Comparison of ENCODE assay signal across 17 cellular contexts in the genomic region with DNA sequence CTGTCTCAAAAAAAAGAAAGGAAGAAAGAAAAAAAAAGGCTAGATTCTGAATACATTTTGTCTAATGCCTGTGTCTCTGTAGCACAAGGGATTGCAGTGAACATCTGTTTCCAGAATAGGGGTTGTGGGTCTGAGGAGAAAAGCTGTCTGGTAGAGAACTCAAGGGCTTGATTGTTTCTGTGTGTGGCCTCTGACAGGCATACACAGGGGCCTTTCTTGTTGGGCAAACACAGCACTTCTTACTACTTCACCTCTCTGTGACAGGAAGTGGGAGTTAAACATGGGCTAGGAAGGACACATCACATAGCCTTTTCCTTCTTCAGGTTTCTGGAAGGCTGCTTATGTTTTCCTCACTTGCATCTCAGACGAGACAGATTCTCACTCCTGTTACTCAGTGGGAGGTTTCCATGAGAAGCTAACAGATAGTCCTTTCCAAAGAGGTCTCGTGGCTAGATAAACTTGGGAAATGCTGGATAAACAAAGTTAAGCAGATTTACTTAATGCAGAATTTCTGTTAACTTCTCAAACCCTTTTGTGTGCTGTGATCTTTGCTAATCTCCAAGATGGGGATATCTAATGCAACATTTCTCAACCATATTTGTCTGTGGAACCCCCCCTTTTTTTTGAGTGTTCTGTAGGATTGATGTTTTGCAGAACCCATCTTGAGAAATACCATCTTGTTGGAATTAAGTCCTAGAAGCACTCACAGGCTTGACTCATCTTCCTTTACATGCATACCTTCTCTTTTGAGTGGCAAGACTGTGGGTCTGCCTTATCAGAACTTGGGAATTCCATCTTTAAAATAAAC. TPM values are rescaled to one million over a fixed set of nuclear protein-coding genes. Genes with fewer than 3 reads are reported as not detected.
DNase-seq lines count a peak whose midpoint lies in the region; ATAC-seq and TF ChIP-seq lines count a peak whose summit lies in the region.
"Had no signal": no experiment of that assay in that cellular context is flagged by ENCODE, and none has a peak within 500 bp of the region (broad histone marks: within the 10 kb centered on the region; RNA-seq: fewer than 3 reads in every experiment).

No MANE protein-coding gene starts in this region.

- no peak overlapping the region for H3K27ac ChIP-seq in GM23338 (ENCODE audit: low read depth)
- H3K27ac ChIP-seq: colonic mucosa, gastroesophageal sphincter, PC-9 had no signal

- H3K4me1 ChIP-seq in adipocyte (ENCODE audit: control insufficient read depth, insufficient read depth, low read length), result peaks cover 3% of the 10 kb centered on the region
- no peaks in the 10 kb centered on the region for H3K4me1 ChIP-seq in GM23338 (ENCODE audit: insufficient read depth)
- H3K4me1 ChIP-seq: colonic mucosa had no signal

- no peak overlapping the region for H3K4me2 ChIP-seq in GM23338
- H3K4me2 ChIP-seq: PC-9 had no signal

- H3K79me2 ChIP-seq in GM23338 (replicated peaks; ENCODE audit: insufficient read depth), result no peaks in the 10 kb centered on the region

- H3K4me1 Mint-ChIP-seq in HFFc6 (ENCODE audit: low read depth) (peaks cover 62% of the 10 kb centered on the region), GM23338 (no peaks in the 10 kb centered on the region)

- DNase-seq in AG08395 (ENCODE audit: low spot score) (peak; percentile 22), HFFc6 (peak; percentile 55), adipocyte (ENCODE audit: low read depth) (peak; percentile 57), hepatic stellate cell (ENCODE audit: low spot score) (peak; percentile 42), lower leg skin (ENCODE audit: low spot score in 2 of 2) (no peak), CD1c-positive myeloid dendritic cell (ENCODE audit: extremely low spot score) (no peak), GM23338 (ENCODE audit: low spot score) (no peak)
- DNase-seq in activated effector memory CD4-positive, alpha-beta T cell treated with anti-CD3 and anti-CD28 coated beads, Interleukin-2, amount 50 U/mL, for 16 hours, result no peak
- DNase-seq: activated CD4-positive, alpha-beta T cell treated with anti-CD3 and anti-CD28 coated beads, Interleukin-2, amount 50 U/mL, for 4 hours; activated naive CD4-positive, alpha-beta T cell treated with anti-CD3 and anti-CD28 coated beads, Interleukin-2, amount 50 U/mL, for 16 hours; colonic mucosa; NCI-H1105; PC-9; stimulated activated CD4-positive, alpha-beta T cell treated with anti-CD3 and anti-CD28 coated beads, Interleukin-4, amount 100 ng/mL, for 24 hours; stimulated activated naive B cell treated with anti-CD40 and anti-IgM and Interleukin-4, amounts not matched to agents 10 μg/mL and 1 μg/mL and 100 μg/mL, for 72 hours had no signal

- TF ChIP-seq POLR2A in lower leg skin (IDR thresholded peaks at IDR 0.05), result no peak

- peaks cover 24% of the 10 kb centered on the region for H3K36me3 Mint-ChIP-seq in HFFc6 (ENCODE audit: low read depth)
- H3K36me3 Mint-ChIP-seq in GM23338 (ENCODE audit: low read depth), result peaks cover 17% of the 10 kb centered on the region

- peak overlapping the region; percentile 86 for H3K27ac Mint-ChIP-seq in HFFc6
- H3K27ac Mint-ChIP-seq in GM23338, result no peak overlapping the region
- H3K27ac Mint-ChIP-seq: stimulated activated naive B cell treated with anti-CD40 and anti-IgM and Interleukin-4, amounts not matched to agents 10 μg/mL and 1 μg/mL and 100 μg/mL, for 72 hours; T-helper 1 cell treated with Interleukin-12 subunit alpha and Interleukin-12 subunit beta and Interleukin-4 antibody, amounts not matched to agents 30 μg/mL and 1 μg/mL, for 36 hours had no signal

- H3K27me3 Mint-ChIP-seq in HFFc6 (ENCODE audit: insufficient read depth) (no peaks in the 10 kb centered on the region), GM23338 (ENCODE audit: insufficient read depth, low read depth, poor library complexity) (no peaks in the 10 kb centered on the region)
- H3K27me3 Mint-ChIP-seq: stimulated activated naive B cell treated with anti-CD40 and anti-IgM and Interleukin-4, amounts not matched to agents 10 μg/mL and 1 μg/mL and 100 μg/mL, for 72 hours had no signal

- H3K27me3 ChIP-seq in adipocyte (replicated peaks; ENCODE audit: control insufficient read depth, insufficient read depth, low read length) (no peaks in the 10 kb centered on the region), GM23338 (ENCODE audit: insufficient read depth) (no peaks in the 10 kb centered on the region)
- H3K27me3 ChIP-seq: colonic mucosa, gastroesophageal sphincter had no signal

- H2AFZ ChIP-seq in GM23338, result no peak overlapping the region
- H2AFZ ChIP-seq: PC-9 had no signal

- intact Hi-C loops in lower leg skin (cut with DNase I; ENCODE audit: low total_unique reads), result no loop called here

- H3K4me3 ChIP-seq in adipocyte (ENCODE audit: low read length), result no peak overlapping the region
- H3K4me3 ChIP-seq in lower leg skin (ENCODE audit: low read depth, poor library complexity, severe bottlenecking), result no peak overlapping the region
- H3K4me3 ChIP-seq in GM23338, result no peak overlapping the region
- H3K4me3 ChIP-seq: colonic mucosa, gastroesophageal sphincter, PC-9 had no signal

- H3K9me2 ChIP-seq in GM23338 (ENCODE audit: insufficient read depth), result no peaks in the 10 kb centered on the region

- H4K20me1 ChIP-seq in GM23338 (replicated peaks; ENCODE audit: insufficient read depth), result peaks cover 3% of the 10 kb centered on the region

- 95 to 97% methylated on average over 2 of the region's 2 CpGs for WGBS in lower leg skin, 2 donors

- H3K4me3 Mint-ChIP-seq in HFFc6 (peak overlapping the region; percentile 28), GM23338 (no peak overlapping the region)
- H3K4me3 Mint-ChIP-seq: stimulated activated naive B cell treated with anti-CD40 and anti-IgM and Interleukin-4, amounts not matched to agents 10 μg/mL and 1 μg/mL and 100 μg/mL, for 72 hours; T-helper 1 cell treated with Interleukin-12 subunit alpha and Interleukin-12 subunit beta and Interleukin-4 antibody, amounts not matched to agents 30 μg/mL and 1 μg/mL, for 36 hours had no signal

- TF ChIP-seq CTCF in HFFc6 (IDR thresholded peaks at IDR 0.05) (no peak), lower leg skin (IDR thresholded peaks at IDR 0.05) (no peak), GM23338 (conservative IDR thresholded peaks at IDR 0.05; ENCODE audit: low read depth in 2 of 2) (no peak)

- H3K9me3 Mint-ChIP-seq in HFFc6 (no peaks in the 10 kb centered on the region), GM23338 (no peaks in the 10 kb centered on the region)
- H3K9me3 Mint-ChIP-seq: stimulated activated naive B cell treated with anti-CD40 and anti-IgM and Interleukin-4, amounts not matched to agents 10 μg/mL and 1 μg/mL and 100 μg/mL, for 72 hours; T-helper 1 cell treated with Interleukin-12 subunit alpha and Interleukin-12 subunit beta and Interleukin-4 antibody, amounts not matched to agents 30 μg/mL and 1 μg/mL, for 36 hours had no signal

- 0 out of 2 replicates have a peak, but pooled peaks cover 9% of the 10 kb centered on the region for H3F3A ChIP-seq in GM23338 (replicated peaks; ENCODE audit: low read depth)

- ATAC-seq in GM23338, result no peak
- ATAC-seq: gastroesophageal sphincter; stimulated activated naive B cell treated with anti-CD40 and anti-IgM and Interleukin-4, amounts not matched to agents 10 μg/mL and 1 μg/mL and 100 μg/mL, for 72 hours had no signal

- H3K9me3 ChIP-seq in adipocyte (ENCODE audit: control insufficient read depth, low read length), result no peaks in the 10 kb centered on the region
- H3K9me3 ChIP-seq: colonic mucosa, gastroesophageal sphincter had no signal

- H3K36me3 ChIP-seq in adipocyte (ENCODE audit: control insufficient read depth, insufficient read depth, low read length, severe bottlenecking) (peaks cover 24% of the 10 kb centered on the region), GM23338 (ENCODE audit: insufficient read depth) (peaks cover 10% of the 10 kb centered on the region)

- H3K9ac ChIP-seq in adipocyte (ENCODE audit: low read length), result no peak overlapping the region

TF ChIP-seq in GM23338, 12 proteins besides CTCF, POLR2A, EP300 and RAD21 (continues in another document):
- TF ChIP-seq STAT1 (IDR thresholded peaks at IDR 0.05; ENCODE audit: unreplicated experiment) (no peak), JUNB (IDR thresholded peaks at IDR 0.05; ENCODE audit: unreplicated experiment) (no peak), NANOG (IDR thresholded peaks at IDR 0.05; ENCODE audit: borderline replicate concordance) (no peak), EZH2phosphoT487 (IDR thresholded peaks at IDR 0.05; ENCODE audit: unreplicated experiment) (no peak)
- TF ChIP-seq, protein P1, sequence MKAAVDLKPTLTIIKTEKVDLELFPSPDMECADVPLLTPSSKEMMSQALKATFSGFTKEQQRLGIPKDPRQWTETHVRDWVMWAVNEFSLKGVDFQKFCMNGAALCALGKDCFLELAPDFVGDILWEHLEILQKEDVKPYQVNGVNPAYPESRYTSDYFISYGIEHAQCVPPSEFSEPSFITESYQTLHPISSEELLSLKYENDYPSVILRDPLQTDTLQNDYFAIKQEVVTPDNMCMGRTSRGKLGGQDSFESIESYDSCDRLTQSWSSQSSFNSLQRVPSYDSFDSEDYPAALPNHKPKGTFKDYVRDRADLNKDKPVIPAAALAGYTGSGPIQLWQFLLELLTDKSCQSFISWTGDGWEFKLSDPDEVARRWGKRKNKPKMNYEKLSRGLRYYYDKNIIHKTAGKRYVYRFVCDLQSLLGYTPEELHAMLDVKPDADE (IDR thresholded peaks at IDR 0.05), result no peak

RNA-seq across cellular contexts. Expression of a gene that starts 41.9 kb away (rescaled TPM):
- 10 to 100 TPM; 14.1 to 18.5 (median 17.5) TPM for total RNA-seq in HFFc6 (2021; fragmentation: NEBNext Ultra II Directional; extraction: Animal tissue kit (Norgen Biotek cat#: 25700))
- 10 to 100 TPM in 3 of 4 donors, 1 to 10 TPM in 1; 7.1 to 16.2 (median 12.9) TPM for total RNA-seq in lower leg skin
- total RNA-seq in GM23338 (2014; rRNA removed; shearing (Covaris generic)), result 35.1 and 41.6 TPM in 2 replicates
- 48.9 and 55.2 TPM in 2 replicates for polyA plus RNA-seq in GM23338 (2016; fragmentation: Nextera tagmentation; extraction: Ambion mirVana)

RNA-seq across cellular contexts. Expression of a gene that starts 53.9 kb away (rescaled TPM):
- total RNA-seq in HFFc6 (2021; fragmentation: NEBNext Ultra II Directional; extraction: Animal tissue kit (Norgen Biotek cat#: 25700)), result 1 to 10 TPM in 5 of 6 experiments, under 1 TPM in 1; 0.99 to 2.0 (median 1.6) TPM
- total RNA-seq in lower leg skin, result 1 to 10 TPM in 2 of 4 donors, under 1 TPM in 2; 0.46 to 2.3 (median 1.0) TPM
- total RNA-seq in GM23338 (2014; rRNA removed; shearing (Covaris generic)), result 1.0 TPM in 1 of 2 replicates, not detected in the other
- polyA plus RNA-seq in GM23338 (2016; fragmentation: Nextera tagmentation; extraction: Ambion mirVana), result 0.77 and 1.3 TPM in 2 replicates

RNA-seq across cellular contexts. Expression of a gene that starts 54.3 kb away (rescaled TPM):
- total RNA-seq in HFFc6 (2021; fragmentation: NEBNext Ultra II Directional; extraction: Animal tissue kit (Norgen Biotek cat#: 25700)), result 1 to 10 TPM; 9.0 to 9.6 (median 9.2) TPM
- total RNA-seq in lower leg skin, result 10 to 100 TPM; 14.8 to 19.6 (median 17.6) TPM
- total RNA-seq in GM23338 (2014; rRNA removed; shearing (Covaris generic)), result 15.7 and 19.9 TPM in 2 replicates
- polyA plus RNA-seq in GM23338 (2016; fragmentation: Nextera tagmentation; extraction: Ambion mirVana), result 6.6 and 9.1 TPM in 2 replicates

Comparison
In these comparisons a context has a peak if more than half of its experiments do, and no peak if none do; other contexts are left out.
1. DNase-seq: peak in AG08395 (single experiment), HFFc6 (single experiment), adipocyte (single experiment) and hepatic stellate cell (single experiment); none in lower leg skin (0 of 2), CD1c-positive myeloid dendritic cell (single experiment), GM23338 (single experiment) and activated effector memory CD4-positive, alpha-beta T cell treated with anti-CD3 and anti-CD28 coated beads, Interleukin-2, amount 50 U/mL, for 16 hours (single experiment).